ENCODE assay signal across 11 cellular contexts in the genomic region with DNA sequence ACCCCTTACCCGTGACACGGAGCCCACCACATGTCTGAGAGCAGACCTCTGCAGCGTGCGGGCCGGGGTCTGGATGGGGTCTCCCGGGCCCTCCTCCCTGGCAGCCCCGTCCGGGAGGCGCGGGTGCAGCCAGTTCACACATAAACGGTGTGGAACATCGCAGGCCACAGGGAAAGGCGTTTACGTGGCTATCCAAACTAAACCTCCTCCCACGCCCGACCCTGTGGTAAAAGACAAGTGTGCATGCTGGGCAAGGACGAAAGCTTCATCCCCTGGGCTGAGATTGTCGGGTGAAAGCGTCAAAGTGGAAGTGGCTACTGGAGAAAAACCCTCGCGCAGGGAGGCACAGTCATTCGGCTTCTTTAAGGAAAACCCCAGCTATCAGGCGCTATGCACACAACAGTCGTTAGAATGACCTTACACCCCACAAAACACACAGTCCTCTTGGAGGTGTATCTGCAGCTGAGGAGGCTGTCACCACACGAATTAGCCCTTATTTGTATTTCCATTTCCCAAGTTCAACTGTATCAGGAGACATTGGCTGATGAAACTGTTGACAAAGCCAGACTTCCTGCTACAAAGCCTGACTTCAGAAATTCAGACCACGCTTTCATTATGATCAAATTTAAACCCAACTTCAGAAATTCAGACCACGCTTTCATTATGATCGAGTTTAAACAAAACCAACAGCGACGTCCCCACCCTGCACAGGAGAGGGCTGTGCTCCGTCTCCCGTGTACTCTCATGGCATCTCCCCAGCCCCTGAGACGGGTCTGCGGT. TPM values are rescaled to one million over a fixed set of nuclear protein-coding genes. Genes with fewer than 3 reads are reported as not detected.
DNase-seq lines count a peak whose midpoint lies in the region; ATAC-seq and TF ChIP-seq lines count a peak whose summit lies in the region.
"Had no signal": no experiment of that assay in that cellular context is flagged by ENCODE, and none has a peak within 500 bp of the region (broad histone marks: within the 10 kb centered on the region; RNA-seq: fewer than 3 reads in every experiment).

No MANE protein-coding gene starts in this region.

- H3K27ac ChIP-seq in temporal lobe (ENCODE audit: low read depth, low read length) (peak overlapping the region; percentile 64), breast epithelium (no peak overlapping the region)
- H3K27ac ChIP-seq: sigmoid colon, tibial nerve had no signal

- H3K4me3 ChIP-seq in breast epithelium, result no peak overlapping the region
- H3K4me3 ChIP-seq: sigmoid colon, tibial nerve had no signal

- H3K4me1 ChIP-seq in breast epithelium, result peaks cover 0 to 4% of the 10 kb centered on the region in 2 donors
- H3K4me1 ChIP-seq: sigmoid colon, tibial nerve had no signal

- TF ChIP-seq POLR2A in breast epithelium (IDR thresholded peaks at IDR 0.05), result no peak

- TF ChIP-seq CTCF in breast epithelium (IDR thresholded peaks at IDR 0.05), result no peak

- intact Hi-C loops in breast epithelium (cut with DNase I; ENCODE audit: low total_unique reads), result no loop called here

- no peaks in the 10 kb centered on the region for H3K27me3 Mint-ChIP-seq in activated naive CD8-positive, alpha-beta T cell treated with anti-CD3 and anti-CD28 coated beads, Interleukin-2, amount 50 U/mL, for 24 hours

- peak overlapping the region; percentile 6 for H3K4me3 Mint-ChIP-seq in activated naive CD8-positive, alpha-beta T cell treated with anti-CD3 and anti-CD28 coated beads, Interleukin-2, amount 50 U/mL, for 24 hours

- DNase-seq in stimulated activated CD4-positive, alpha-beta T cell treated with anti-CD3 and anti-CD28 coated beads, Interleukin-15, amount 100 ng/mL, for 24 hours, result peak; percentile 40
- DNase-seq in stimulated activated CD4-positive, alpha-beta T cell treated with anti-CD3 and anti-CD28 coated beads, Interleukin-4, amount 100 ng/mL, for 1 hour, result no peak
- DNase-seq in activated naive CD8-positive, alpha-beta T cell treated with anti-CD3 and anti-CD28 coated beads, Interleukin-2, amount 50 U/mL, for 24 hours, result peak; percentile 31
- DNase-seq in NCI-H345 (lab: John Stamatoyannopoulos, UW) (no peak), breast epithelium (ENCODE audit: low spot score in 2 of 2) (no peak), NCI-H446 (lab: John Stamatoyannopoulos, UW) (no peak)
- DNase-seq: IMR-90, sigmoid colon had no signal

- peaks cover 19% of the 10 kb centered on the region for H3K4me1 Mint-ChIP-seq in activated naive CD8-positive, alpha-beta T cell treated with anti-CD3 and anti-CD28 coated beads, Interleukin-2, amount 50 U/mL, for 24 hours

- peak; percentile 46 for ATAC-seq in HG02870 (IDR thresholded peaks at IDR 0.05; ENCODE audit: unreplicated experiment)
- ATAC-seq in activated naive CD8-positive, alpha-beta T cell treated with anti-CD3 and anti-CD28 coated beads, Interleukin-2, amount 50 U/mL, for 24 hours, result peak; percentile 69

- peaks cover 3% of the 10 kb centered on the region for H3K36me3 Mint-ChIP-seq in activated naive CD8-positive, alpha-beta T cell treated with anti-CD3 and anti-CD28 coated beads, Interleukin-2, amount 50 U/mL, for 24 hours (ENCODE audit: low read depth)

- H3K27ac Mint-ChIP-seq in activated naive CD8-positive, alpha-beta T cell treated with anti-CD3 and anti-CD28 coated beads, Interleukin-2, amount 50 U/mL, for 24 hours, result peak overlapping the region; percentile 69

- no peaks in the 10 kb centered on the region for H3K9me3 Mint-ChIP-seq in activated naive CD8-positive, alpha-beta T cell treated with anti-CD3 and anti-CD28 coated beads, Interleukin-2, amount 50 U/mL, for 24 hours

- H3K36me3 ChIP-seq in breast epithelium, result no peaks in the 10 kb centered on the region
- H3K36me3 ChIP-seq: sigmoid colon had no signal

- H3K27me3 ChIP-seq in breast epithelium, result no peaks in the 10 kb centered on the region
- H3K27me3 ChIP-seq: sigmoid colon, tibial nerve had no signal

- H3K9me3 ChIP-seq in breast epithelium, result no peaks in the 10 kb centered on the region
- H3K9me3 ChIP-seq: sigmoid colon, tibial nerve had no signal

RNA-seq across cellular contexts. Expression of a gene that starts 15.3 kb away (rescaled TPM):
- total RNA-seq in temporal lobe (0.98 TPM), breast epithelium (1 to 10 TPM; 2.6 to 3.3 (median 3.2) TPM)

RNA-seq across cellular contexts. Expression of a gene that starts 56.8 kb away (rescaled TPM):
- total RNA-seq in temporal lobe (16.0 TPM), breast epithelium (10 to 100 TPM; 31.9 to 41.6 (median 34.1) TPM)

RNA-seq across cellular contexts. Expression of a gene that starts 58.9 kb away (rescaled TPM):
- 1.2 TPM for total RNA-seq in temporal lobe
- total RNA-seq in breast epithelium, result 10 to 100 TPM; 24.1 to 56.8 (median 43.6) TPM

Comparison
In these comparisons a context has a peak if more than half of its experiments do, and no peak if none do; other contexts are left out.
1. DNase-seq: peak in stimulated activated CD4-positive, alpha-beta T cell treated with anti-CD3 and anti-CD28 coated beads, Interleukin-15, amount 100 ng/mL, for 24 hours (single experiment) and activated naive CD8-positive, alpha-beta T cell treated with anti-CD3 and anti-CD28 coated beads, Interleukin-2, amount 50 U/mL, for 24 hours (single experiment); none in stimulated activated CD4-positive, alpha-beta T cell treated with anti-CD3 and anti-CD28 coated beads, Interleukin-4, amount 100 ng/mL, for 1 hour (single experiment), NCI-H345 (single experiment), breast epithelium (0 of 2) and NCI-H446 (0 of 2).
2. RNA of a gene that starts 58.9 kb away (total RNA-seq): 24.1 to 56.8 TPM in breast epithelium; 1.2 TPM in temporal lobe (single experiment); every median in the first group is over 10 times any median in the second.